Comparison of ENCODE assay signal across 8 cellular contexts in the genomic region with DNA sequence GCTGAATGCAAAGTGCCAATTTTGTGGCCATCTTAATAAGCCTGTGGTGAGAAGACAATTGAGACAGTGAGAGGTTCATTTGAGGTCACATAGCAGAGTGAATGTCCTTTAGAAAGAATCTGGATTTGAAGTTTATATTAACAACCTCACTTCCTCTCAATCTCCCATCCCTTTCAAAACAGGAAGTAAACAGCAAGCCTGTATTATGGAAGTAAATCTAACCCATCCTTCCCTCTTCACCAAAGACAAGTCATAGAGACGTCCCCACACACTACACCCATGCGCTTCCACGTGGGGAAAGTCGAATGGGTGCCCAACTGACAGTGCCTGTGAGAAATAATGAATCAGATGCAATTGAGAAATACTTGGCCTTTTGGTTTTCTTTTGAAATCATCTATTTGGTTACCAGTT. TPM values are rescaled to one million over a fixed set of nuclear protein-coding genes. Genes with fewer than 3 reads are reported as not detected.
A peak's percentile ranks its signal among the peaks of the same experiment; 100 is the strongest.
DNase-seq lines count a peak whose midpoint lies in the region; ATAC-seq lines count a peak whose summit lies in the region.

No MANE protein-coding gene starts in this region.

- peak overlapping the region; percentile 93 for H3K27ac Mint-ChIP-seq in activated T-helper 1 cell treated with anti-CD3 and anti-CD28 coated beads, Interleukin-12 subunit alpha, Interleukin-12 subunit beta, Interleukin-2, Interleukin-4 antibody, amounts not matched to agents 30 ng/mL and 10 ng/mL and 1 ng/mL, durations not matched to agents 14 hours and 24 hours and 36 hours
- peak overlapping the region; percentile 96 to 97 for H3K27ac Mint-ChIP-seq in stimulated activated naive CD8-positive, alpha-beta T cell treated with anti-CD3 and anti-CD28 coated beads, Interleukin-15, amount 100 ng/mL, for 72 hours

- DNase-seq in activated CD4-positive, alpha-beta T cell treated with anti-CD3 and anti-CD28 coated beads for 24 hours (ENCODE audit: low read depth in 2 of 2), result peak; percentile 49 to 60
- no peak for DNase-seq in activated CD4-positive, alpha-beta T cell treated with anti-CD3 and anti-CD28 coated beads for 1 hour
- no peak for DNase-seq in activated T-helper 1 cell treated with anti-CD3 and anti-CD28 coated beads, Interleukin-12 subunit alpha, Interleukin-12 subunit beta, Interleukin-2, Interleukin-4 antibody, amounts not matched to agents 30 ng/mL and 10 ng/mL and 1 ng/mL, durations not matched to agents 14 hours and 24 hours and 36 hours (ENCODE audit: low spot score)
- DNase-seq in medulla oblongata (ENCODE audit: extremely low spot score) (peak; percentile 19), hippocampal formation (lab: John Stamatoyannopoulos, UW) (no peak), NCI-H1417 treated with DMSO at 0.1 percent for 48 hours (lab: John Stamatoyannopoulos, UW) (no peak), NCI-H446 treated with DMSO at 0.1 percent for 48 hours (lab: John Stamatoyannopoulos, UW) (no peak)
- peak in 1 of 2 donors; percentile 51 for DNase-seq in stimulated activated naive CD8-positive, alpha-beta T cell treated with anti-CD3 and anti-CD28 coated beads, Interleukin-15, amount 100 ng/mL, for 72 hours

- H3K27me3 Mint-ChIP-seq in activated T-helper 1 cell treated with anti-CD3 and anti-CD28 coated beads, Interleukin-12 subunit alpha, Interleukin-12 subunit beta, Interleukin-2, Interleukin-4 antibody, amounts not matched to agents 30 ng/mL and 10 ng/mL and 1 ng/mL, durations not matched to agents 14 hours and 24 hours and 36 hours (ENCODE audit: insufficient read depth), result no peaks in the 10 kb centered on the region
- H3K27me3 Mint-ChIP-seq in stimulated activated naive CD8-positive, alpha-beta T cell treated with anti-CD3 and anti-CD28 coated beads, Interleukin-15, amount 100 ng/mL, for 72 hours, result no peaks in the 10 kb centered on the region

- H3K4me3 Mint-ChIP-seq in activated T-helper 1 cell treated with anti-CD3 and anti-CD28 coated beads, Interleukin-12 subunit alpha, Interleukin-12 subunit beta, Interleukin-2, Interleukin-4 antibody, amounts not matched to agents 30 ng/mL and 10 ng/mL and 1 ng/mL, durations not matched to agents 14 hours and 24 hours and 36 hours, result peak overlapping the region; percentile 15
- peak overlapping the region; percentile 64 to 74 for H3K4me3 Mint-ChIP-seq in stimulated activated naive CD8-positive, alpha-beta T cell treated with anti-CD3 and anti-CD28 coated beads, Interleukin-15, amount 100 ng/mL, for 72 hours

- ATAC-seq in stimulated activated naive CD8-positive, alpha-beta T cell treated with anti-CD3 and anti-CD28 coated beads, Interleukin-15, amount 100 ng/mL, for 72 hours, result peak; percentile 87

- H3K36me3 Mint-ChIP-seq in activated T-helper 1 cell treated with anti-CD3 and anti-CD28 coated beads, Interleukin-12 subunit alpha, Interleukin-12 subunit beta, Interleukin-2, Interleukin-4 antibody, amounts not matched to agents 30 ng/mL and 10 ng/mL and 1 ng/mL, durations not matched to agents 14 hours and 24 hours and 36 hours (ENCODE audit: low read depth), result peaks cover 4% of the 10 kb centered on the region

- H3K9me3 Mint-ChIP-seq in activated T-helper 1 cell treated with anti-CD3 and anti-CD28 coated beads, Interleukin-12 subunit alpha, Interleukin-12 subunit beta, Interleukin-2, Interleukin-4 antibody, amounts not matched to agents 30 ng/mL and 10 ng/mL and 1 ng/mL, durations not matched to agents 14 hours and 24 hours and 36 hours, result no peaks in the 10 kb centered on the region
- no peaks in the 10 kb centered on the region for H3K9me3 Mint-ChIP-seq in stimulated activated naive CD8-positive, alpha-beta T cell treated with anti-CD3 and anti-CD28 coated beads, Interleukin-15, amount 100 ng/mL, for 72 hours

- intact Hi-C loops in activated T-helper 1 cell treated with anti-CD3 and anti-CD28 coated beads, Interleukin-12 subunit alpha, Interleukin-12 subunit beta, Interleukin-2, Interleukin-4 antibody, amounts not matched to agents 30 ng/mL and 10 ng/mL and 1 ng/mL, durations not matched to agents 14 hours and 24 hours and 36 hours (cut with micrococcal nuclease), result loop anchor here (1.0 kb wide), 1 partner anchor 12 kb away; no protein-coding TSS in a partner anchor

- peaks cover 36% of the 10 kb centered on the region for H3K4me1 Mint-ChIP-seq in activated T-helper 1 cell treated with anti-CD3 and anti-CD28 coated beads, Interleukin-12 subunit alpha, Interleukin-12 subunit beta, Interleukin-2, Interleukin-4 antibody, amounts not matched to agents 30 ng/mL and 10 ng/mL and 1 ng/mL, durations not matched to agents 14 hours and 24 hours and 36 hours (ENCODE audit: low read depth)
- H3K4me1 Mint-ChIP-seq in stimulated activated naive CD8-positive, alpha-beta T cell treated with anti-CD3 and anti-CD28 coated beads, Interleukin-15, amount 100 ng/mL, for 72 hours, result peaks cover 89% of the 10 kb centered on the region

RNA-seq across cellular contexts. Expression of gene CCND3, which starts 28.8 kb away (rescaled TPM):
- 351 and 356 TPM in 2 replicates for total RNA-seq in activated T-helper 1 cell treated with anti-CD3 and anti-CD28 coated beads, Interleukin-12 subunit alpha, Interleukin-12 subunit beta, Interleukin-2, Interleukin-4 antibody, amounts not matched to agents 30 ng/mL and 10 ng/mL and 1 ng/mL, durations not matched to agents 14 hours and 24 hours and 36 hours

RNA-seq across cellular contexts. Expression of gene BYSL, which starts 49.1 kb away (rescaled TPM):
- 82.9 and 88.5 TPM in 2 replicates for total RNA-seq in activated T-helper 1 cell treated with anti-CD3 and anti-CD28 coated beads, Interleukin-12 subunit alpha, Interleukin-12 subunit beta, Interleukin-2, Interleukin-4 antibody, amounts not matched to agents 30 ng/mL and 10 ng/mL and 1 ng/mL, durations not matched to agents 14 hours and 24 hours and 36 hours

RNA-seq across cellular contexts. Expression of gene MED20, which starts 49.5 kb away (rescaled TPM):
- 19.0 and 23.8 TPM in 2 replicates for total RNA-seq in activated T-helper 1 cell treated with anti-CD3 and anti-CD28 coated beads, Interleukin-12 subunit alpha, Interleukin-12 subunit beta, Interleukin-2, Interleukin-4 antibody, amounts not matched to agents 30 ng/mL and 10 ng/mL and 1 ng/mL, durations not matched to agents 14 hours and 24 hours and 36 hours

Comparison
In these comparisons a context has a peak if more than half of its experiments do, and no peak if none do; other contexts are left out.
1. DNase-seq: peak in activated CD4-positive, alpha-beta T cell treated with anti-CD3 and anti-CD28 coated beads for 24 hours (2 of 2) and medulla oblongata (single experiment); none in activated CD4-positive, alpha-beta T cell treated with anti-CD3 and anti-CD28 coated beads for 1 hour (single experiment), activated T-helper 1 cell treated with anti-CD3 and anti-CD28 coated beads, Interleukin-12 subunit alpha, Interleukin-12 subunit beta, Interleukin-2, Interleukin-4 antibody, amounts not matched to agents 30 ng/mL and 10 ng/mL and 1 ng/mL, durations not matched to agents 14 hours and 24 hours and 36 hours (single experiment), hippocampal formation (0 of 2), NCI-H1417 treated with DMSO at 0.1 percent for 48 hours (single experiment) and NCI-H446 treated with DMSO at 0.1 percent for 48 hours (single experiment).